8 cellular contexts compared by ENCODE assay signal in genomic region chr3:49723301-49723630, GRCh38. TPM values are rescaled to one million over a fixed set of nuclear protein-coding genes. Genes with fewer than 3 reads are reported as not detected.
DNase-seq lines count a peak whose midpoint lies in the region; ATAC-seq and TF ChIP-seq lines count a peak whose summit lies in the region.

No MANE protein-coding gene starts in this region.

- H3K36me3 Mint-ChIP-seq in CD4-positive, CD25-positive, alpha-beta regulatory T cell, result no peaks in the 10 kb centered on the region

- no peak for TF ChIP-seq CTCF in SK-N-SH (IDR thresholded peaks at IDR 0.05)
- TF ChIP-seq CTCF in astrocyte of the cerebellum (IDR thresholded peaks at IDR 0.05; ENCODE audit: low read depth, low read length, missing control alignments), result no peak
- no peak for TF ChIP-seq CTCF in gastrocnemius medialis (IDR thresholded peaks at IDR 0.05 in 4 of 5, conservative IDR thresholded peaks at IDR 0.05 in 1 of 5)

- no peaks in the 10 kb centered on the region for H3K27me3 ChIP-seq in CD4-positive, CD25-positive, alpha-beta regulatory T cell (ENCODE audit: control insufficient read depth, insufficient read depth, low read length)
- H3K27me3 ChIP-seq in SK-N-SH (ENCODE audit: insufficient read depth) (no peaks in the 10 kb centered on the region), iPS DF 6.9 (ENCODE audit: control insufficient read depth, insufficient read depth, low read length) (no peaks in the 10 kb centered on the region), gastrocnemius medialis (no peaks in the 10 kb centered on the region)

- WGBS in SK-N-SH (ENCODE audit: low lambda C conversion rate), result 3% methylated on average over 20 of the region's 20 CpGs
- no CpG with 5 or more reads among the region's 20 CpGs for WGBS in iPS DF 6.9 (ENCODE audit: insufficient coverage, insufficient read length)

- TF ChIP-seq RAD21 in SK-N-SH (IDR thresholded peaks at IDR 0.05; ENCODE audit: low read length), result no peak

- peak overlapping the region; percentile 92 to 97 (median 96) for H3K4me3 Mint-ChIP-seq in CD4-positive, CD25-positive, alpha-beta regulatory T cell

- in situ Hi-C loops in astrocyte of the cerebellum (cut with HindIII; ENCODE audit: low sequenced_read_pairs) (no loop called here), gastrocnemius medialis (cut with MboI; ENCODE audit: low sequenced_read_pairs in 4 of 4) (no loop called here)

- no peak for TF ChIP-seq EP300 in SK-N-SH (IDR thresholded peaks at IDR 0.05; ENCODE audit: borderline replicate concordance in 1 of 2, low read depth in 1 of 2, low read length in 1 of 2)

- H3K36me3 ChIP-seq in CD4-positive, CD25-positive, alpha-beta regulatory T cell (ENCODE audit: control insufficient read depth, insufficient read depth, low read length), result peaks cover 26% of the 10 kb centered on the region
- H3K36me3 ChIP-seq in SK-N-SH (replicated peaks in 1 of 2; ENCODE audit: control insufficient read depth in 1 of 2, insufficient read depth in 2 of 2, low read length in 1 of 2) (peaks cover 0 to 53% of the 10 kb centered on the region in 2 experiments), iPS DF 6.9 (ENCODE audit: control insufficient read depth, insufficient read depth, low read length) (peaks cover 27% of the 10 kb centered on the region), gastrocnemius medialis (peaks cover 0 to 41% of the 10 kb centered on the region in 2 donors)

- CTCF ChIA-PET in SK-N-SH (lab: Yijun Ruan, JAX), result interaction anchor here (1.2 to 2.0 kb wide), 3 partner anchors 80 to 184 kb away, joined by 4 to 8 read pairs (median 5); partner anchors contain the start of gene INKA1

- no peaks in the 10 kb centered on the region for H3K9me3 Mint-ChIP-seq in CD4-positive, CD25-positive, alpha-beta regulatory T cell

- H3K4me3 ChIP-seq in CD4-positive, CD25-positive, alpha-beta regulatory T cell (ENCODE audit: low read depth, low read length), result peak overlapping the region; percentile 74
- H3K4me3 ChIP-seq in SK-N-SH (ENCODE audit: low read depth in 2 of 2, low read length in 1 of 2) (peak overlapping the region; percentile 98 to 99), astrocyte of the cerebellum (ENCODE audit: low read depth, low read length) (peak overlapping the region; percentile 94), iPS DF 6.9 (ENCODE audit: low read length) (peak overlapping the region; percentile 81), gastrocnemius medialis (peak overlapping the region; percentile 79 to 99 (median 92))

- H3K4me2 ChIP-seq in SK-N-SH, result peak overlapping the region; percentile 100

- H3K9me2 ChIP-seq in SK-N-SH, result no peaks in the 10 kb centered on the region

- peak overlapping the region; percentile 98 for H3K9ac ChIP-seq in SK-N-SH

- H3K27ac ChIP-seq in CD4-positive, CD25-positive, alpha-beta regulatory T cell (ENCODE audit: insufficient read depth, low read length, poor library complexity, severe bottlenecking), result peak overlapping the region; percentile 96
- peak overlapping the region; percentile 81 to 83 for H3K27ac ChIP-seq in SK-N-SH (ENCODE audit: low read depth in 2 of 2, low read length in 1 of 2)
- no peak overlapping the region for H3K27ac ChIP-seq in iPS DF 6.9 (ENCODE audit: low read length)
- peak overlapping the region; percentile 88 to 100 (median 96) for H3K27ac ChIP-seq in gastrocnemius medialis

- intact Hi-C loops in gastrocnemius medialis (cut with DNase I; ENCODE audit: low total_unique reads), result loop anchor here (2.0 kb wide), 1 partner anchor 80 kb away; the partner anchor contains the start of gene INKA1

- peaks cover 0 to 54% (median 23%) of the 10 kb centered on the region in 4 donors for H3K4me1 Mint-ChIP-seq in CD4-positive, CD25-positive, alpha-beta regulatory T cell

- peaks cover 31% of the 10 kb centered on the region for H3K4me1 ChIP-seq in CD4-positive, CD25-positive, alpha-beta regulatory T cell (ENCODE audit: control insufficient read depth, insufficient read depth, low read length, poor library complexity, severe bottlenecking)
- H3K4me1 ChIP-seq in SK-N-SH (ENCODE audit: control insufficient read depth in 1 of 2, insufficient read depth in 2 of 2, low read depth in 1 of 2, low read length in 1 of 2) (peaks cover 8 to 30% of the 10 kb centered on the region in 2 experiments; a peak in 2 of 4 replicates), iPS DF 6.9 (ENCODE audit: control insufficient read depth, insufficient read depth, low read length) (peaks cover 7% of the 10 kb centered on the region), gastrocnemius medialis (peaks cover 27 to 41% of the 10 kb centered on the region in 2 donors)

- peak overlapping the region; percentile 22; the same call in 1 of the 2 replicates for H2AFZ ChIP-seq in SK-N-SH (ENCODE audit: low read depth)

- peaks cover 15% of the 10 kb centered on the region for H3K79me2 ChIP-seq in SK-N-SH (ENCODE audit: insufficient read depth)

- peak in 1 of 2 donors; percentile 12 for ATAC-seq in CD4-positive, CD25-positive, alpha-beta regulatory T cell (ENCODE audit: low read depth in 2 of 2)
- peak; percentile 24 for ATAC-seq in HG03025 (IDR thresholded peaks at IDR 0.05; ENCODE audit: low FRiP score, unreplicated experiment)
- peak; percentile 47 to 57 for ATAC-seq in gastrocnemius medialis
- ATAC-seq in HG02970 (IDR thresholded peaks at IDR 0.05; ENCODE audit: low FRiP score, unreplicated experiment), result no peak
- no peak for ATAC-seq in GM18520 (IDR thresholded peaks at IDR 0.05; ENCODE audit: unreplicated experiment)

- H4K20me1 ChIP-seq in SK-N-SH (ENCODE audit: insufficient read depth), result no peaks in the 10 kb centered on the region

- peak overlapping the region; percentile 89 to 97 (median 94) for H3K27ac Mint-ChIP-seq in CD4-positive, CD25-positive, alpha-beta regulatory T cell

- no peaks in the 10 kb centered on the region for H3K9me3 ChIP-seq in CD4-positive, CD25-positive, alpha-beta regulatory T cell (ENCODE audit: control insufficient read depth in 2 of 2, low read length in 2 of 2)
- H3K9me3 ChIP-seq in SK-N-SH (no peaks in the 10 kb centered on the region), iPS DF 6.9 (ENCODE audit: control insufficient read depth, insufficient read depth, low read length) (no peaks in the 10 kb centered on the region), gastrocnemius medialis (no peaks in the 10 kb centered on the region)

- TF ChIP-seq POLR2A in gastrocnemius medialis (IDR thresholded peaks at IDR 0.05), result no peak

- DNase-seq in CD4-positive, CD25-positive, alpha-beta regulatory T cell, result peak; percentile 56 to 83 (median 61)
- DNase-seq in SK-N-SH (peak; percentile 62), astrocyte of the cerebellum (ENCODE audit: low read depth) (no peak), iPS DF 6.9 (ENCODE audit: low read depth, low spot score) (no peak), gastrocnemius medialis (peak; percentile 64 to 81)

- POLR2A ChIA-PET in SK-N-SH (lab: Yijun Ruan, JAX), result interaction anchor here (1.2 to 2.2 kb wide), 2 partner anchors 11 to 116 kb away, joined by 4 to 8 read pairs; no protein-coding TSS in a partner anchor

- H3K27me3 Mint-ChIP-seq in CD4-positive, CD25-positive, alpha-beta regulatory T cell, result no peaks in the 10 kb centered on the region

- peaks cover 14% of the 10 kb centered on the region for H3F3A ChIP-seq in SK-N-SH (replicated peaks; ENCODE audit: insufficient read depth)

TF ChIP-seq in SK-N-SH, 30 proteins besides CTCF, POLR2A, EP300 and RAD21 (continues in another document):
- peak; percentile 36; the same call in 1 of the 2 replicates for TF ChIP-seq USF2 (IDR thresholded peaks at IDR 0.05; ENCODE audit: borderline replicate concordance, low read depth, low read length)
- TF ChIP-seq EZH2phosphoT487 (IDR thresholded peaks at IDR 0.05; ENCODE audit: borderline replicate concordance, low read depth), result no peak

RNA-seq across cellular contexts. Expression of gene GMPPB, which starts 0.5 kb away (rescaled TPM):
- total RNA-seq in CD4-positive, CD25-positive, alpha-beta regulatory T cell, result 32.1 TPM
- polyA plus RNA-seq in CD4-positive, CD25-positive, alpha-beta regulatory T cell, result 10 to 100 TPM; 14.7 to 29.7 (median 16.9) TPM
- 25.1 and 28.3 TPM in 2 replicates for polyA plus RNA-seq in SK-N-SH (2012; rRNA removed)
- polyA plus RNA-seq in SK-N-SH (2012; cell fraction: cytosol; rRNA removed), result 9.2 and 16.1 TPM in 2 replicates
- polyA plus RNA-seq in SK-N-SH (2012; cell fraction: nucleus; rRNA removed), result 47.8 and 50.9 TPM in 2 replicates
- total RNA-seq in gastrocnemius medialis, result 10 to 100 TPM; 14.2 to 26.1 (median 17.0) TPM

RNA-seq across cellular contexts. Expression of gene AMIGO3, which starts 3.8 kb away (rescaled TPM):
- total RNA-seq in CD4-positive, CD25-positive, alpha-beta regulatory T cell, result not detected
- polyA plus RNA-seq in CD4-positive, CD25-positive, alpha-beta regulatory T cell, result 1 to 10 TPM in 3 of 4 donors, under 1 TPM in 1; 0.53 to 1.5 (median 1.1) TPM
- polyA plus RNA-seq in SK-N-SH (2012; rRNA removed), result 1.1 and 1.2 TPM in 2 replicates
- polyA plus RNA-seq in SK-N-SH (2012; cell fraction: cytosol; rRNA removed), result 0.66 TPM in 1 of 2 replicates, not detected in the other
- 5.8 and 6.5 TPM in 2 replicates for polyA plus RNA-seq in SK-N-SH (2012; cell fraction: nucleus; rRNA removed)
- under 1 TPM in 3 of 4 donors, not detected in 1; 0.10 to 0.76 (median 0.42) TPM for total RNA-seq in gastrocnemius medialis

RNA-seq across cellular contexts. Expression of gene RNF123, which starts 33.9 kb away (rescaled TPM):
- total RNA-seq in CD4-positive, CD25-positive, alpha-beta regulatory T cell, result 47.1 TPM
- polyA plus RNA-seq in CD4-positive, CD25-positive, alpha-beta regulatory T cell, result 10 to 100 TPM in 3 of 4 donors, 1 to 10 TPM in 1; 9.8 to 16.6 (median 12.6) TPM
- 48.1 and 53.3 TPM in 2 replicates for polyA plus RNA-seq in SK-N-SH (2012; rRNA removed)
- 15.5 and 21.9 TPM in 2 replicates for polyA plus RNA-seq in SK-N-SH (2012; cell fraction: cytosol; rRNA removed)
- 151 and 186 TPM in 2 replicates for polyA plus RNA-seq in SK-N-SH (2012; cell fraction: nucleus; rRNA removed)
- total RNA-seq in gastrocnemius medialis, result 100 to 1,000 TPM in 3 of 4 donors, 10 to 100 TPM in 1; 82.8 to 132 (median 128) TPM

RNA-seq across cellular contexts. Expression of gene MST1, which starts 34.0 kb away (rescaled TPM):
- total RNA-seq in CD4-positive, CD25-positive, alpha-beta regulatory T cell, result 4.1 TPM
- polyA plus RNA-seq in CD4-positive, CD25-positive, alpha-beta regulatory T cell, result 1 to 10 TPM in 2 of 4 donors, under 1 TPM in 2; 0.76 to 1.6 (median 0.97) TPM
- 35.1 and 46.3 TPM in 2 replicates for polyA plus RNA-seq in SK-N-SH (2012; rRNA removed)
- polyA plus RNA-seq in SK-N-SH (2012; cell fraction: cytosol; rRNA removed), result 2.8 and 4.5 TPM in 2 replicates
- polyA plus RNA-seq in SK-N-SH (2012; cell fraction: nucleus; rRNA removed), result 411 and 496 TPM in 2 replicates
- 1 to 10 TPM in 3 of 4 donors, under 1 TPM in 1; 0.10 to 4.8 (median 2.4) TPM for total RNA-seq in gastrocnemius medialis

RNA-seq across cellular contexts. Expression of gene APEH, which starts 49.1 kb away (rescaled TPM):
- total RNA-seq in CD4-positive, CD25-positive, alpha-beta regulatory T cell, result 87.7 TPM
- polyA plus RNA-seq in CD4-positive, CD25-positive, alpha-beta regulatory T cell, result 100 to 1,000 TPM; 126 to 138 (median 135) TPM
- polyA plus RNA-seq in SK-N-SH (2012; rRNA removed), result 112 and 122 TPM in 2 replicates
- 61.5 and 82.7 TPM in 2 replicates for polyA plus RNA-seq in SK-N-SH (2012; cell fraction: cytosol; rRNA removed)
- polyA plus RNA-seq in SK-N-SH (2012; cell fraction: nucleus; rRNA removed), result 196 and 200 TPM in 2 replicates
- total RNA-seq in gastrocnemius medialis, result 100 to 1,000 TPM; 103 to 140 (median 108) TPM

Comparison
In these comparisons a context has a peak if more than half of its experiments do, and no peak if none do; other contexts are left out.
1. ATAC-seq: peak in HG03025 (single experiment) and gastrocnemius medialis (2 of 2); none in HG02970 (single experiment) and GM18520 (single experiment).
2. DNase-seq: peak in CD4-positive, CD25-positive, alpha-beta regulatory T cell (3 of 3), SK-N-SH (single experiment) and gastrocnemius medialis (2 of 2); none in astrocyte of the cerebellum (single experiment) and iPS DF 6.9 (single experiment).
3. Peak in every context shown above with its lines, with median percentiles within 50 percentile points of each other: H3K4me3 ChIP-seq.